Comparison of ENCODE assay signal across 10 cellular contexts in the genomic region with DNA sequence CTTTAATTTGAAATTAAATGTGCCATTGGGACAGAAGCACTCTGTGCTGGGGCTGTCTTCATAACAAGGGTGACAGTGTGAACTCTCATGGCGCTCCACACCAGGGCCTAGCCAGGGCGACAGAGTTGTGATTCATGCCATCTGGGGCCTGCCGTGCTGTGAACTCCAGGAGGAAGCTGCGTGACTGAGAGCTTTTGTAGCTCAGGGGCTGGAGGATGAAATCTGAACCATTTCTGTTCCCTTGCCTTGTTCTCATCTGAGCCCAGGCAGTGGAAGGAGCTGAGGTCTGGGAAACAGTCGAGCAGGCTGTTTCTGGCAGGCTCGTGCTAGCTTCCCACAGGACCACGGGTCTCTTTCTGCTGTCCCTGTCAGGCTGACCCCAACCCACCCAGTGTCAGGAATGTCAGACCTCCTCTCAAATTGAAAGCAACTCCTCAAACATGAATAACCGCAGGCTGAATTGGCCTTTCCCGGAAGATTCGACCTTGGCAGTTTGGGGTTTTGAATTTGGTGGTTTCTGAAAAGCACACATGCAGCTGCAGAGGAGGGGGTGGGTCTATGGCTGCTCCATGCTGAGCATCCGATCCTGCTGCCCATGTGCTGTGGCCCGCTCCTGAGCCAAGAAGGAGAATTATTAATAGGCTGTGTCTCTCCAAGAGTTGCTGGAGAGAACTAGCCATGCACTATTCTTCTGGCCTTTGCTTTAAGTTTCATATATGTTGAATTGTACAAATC.
DNase-seq lines count a peak whose midpoint lies in the region; ATAC-seq, FAIRE-seq and TF ChIP-seq lines count a peak whose summit lies in the region.
"Had no signal": no experiment of that assay in that cellular context is flagged by ENCODE, and none has a peak within 500 bp of the region (broad histone marks: within the 10 kb centered on the region; RNA-seq: fewer than 3 reads in every experiment).

No MANE protein-coding gene starts in this region.

- TF ChIP-seq EP300 in H1 (IDR thresholded peaks at IDR 0.05; ENCODE audit: borderline replicate concordance in 1 of 2, low read depth in 2 of 2, low read length in 2 of 2): no peak

- no peak overlapping the region for H3K4me2 ChIP-seq in H1 (ENCODE audit: insufficient read depth in 1 of 2, low read depth in 2 of 2, low read length in 2 of 2)

- ATAC-seq in Right ventricle myocardium inferior (peak; percentile 64), GM19467 (IDR thresholded peaks at IDR 0.05; ENCODE audit: unreplicated experiment) (no peak), GM18873 (IDR thresholded peaks at IDR 0.05; ENCODE audit: low FRiP score, unreplicated experiment) (no peak), GM18517 (IDR thresholded peaks at IDR 0.05; ENCODE audit: unreplicated experiment) (no peak)

- no peak overlapping the region for H3K23ac ChIP-seq in H1 (ENCODE audit: insufficient read length)

- TF ChIP-seq CTCF in H1 (IDR thresholded peaks at IDR 0.05; ENCODE audit: control extremely low read depth in 1 of 3, insufficient read depth in 1 of 3, low read depth in 1 of 3, low read length in 3 of 3): no peak

- no peak overlapping the region for H4K8ac ChIP-seq in H1 (ENCODE audit: extremely low read depth, insufficient read depth, low read length)

- no peak overlapping the region for H3K27ac ChIP-seq in H1 (ENCODE audit: low read depth, low read length)

- no peak overlapping the region for H3K4me3 ChIP-seq in H1 (ENCODE audit: extremely low read depth in 1 of 4, insufficient read depth in 2 of 4, low read depth in 3 of 4, low read length in 4 of 4)

- H2BK12ac ChIP-seq in H1 (ENCODE audit: low read depth, low read length): no peak overlapping the region

- no peak overlapping the region for H2BK5ac ChIP-seq in H1 (ENCODE audit: low read depth, low read length)

- WGBS in H1 (ENCODE audit: extremely low coverage in 1 of 2, insufficient coverage in 1 of 2, insufficient read length in 1 of 2, insufficient replicate concordance in 2 of 2, low coverage in 1 of 2, low lambda C conversion rate in 2 of 2, missing lambda C conversion rate in 1 of 2), 2 experiments: 89% methylated on average over 12 of the region's 12 CpGs; no CpG with 5 or more reads in 1 of the 2 experiments

- POLR2A ChIA-PET in H1 (lab: Charles Lee; ENCODE audit: partially characterized antibody): interaction anchor here (1.1 kb wide), 1 partner anchor 69 kb away, joined by 3 read pairs; the partner anchor contains the start of gene RPS23

- H3K14ac ChIP-seq in H1 (ENCODE audit: insufficient read length): no peak overlapping the region

- H3K4ac ChIP-seq in H1 (replicated peaks; ENCODE audit: insufficient read length, low read depth, low read length): no peak overlapping the region

- no peak overlapping the region for H2AK5ac ChIP-seq in H1 (ENCODE audit: low read depth, low read length)

- no peak overlapping the region for H3K18ac ChIP-seq in H1 (ENCODE audit: extremely low read depth, low read length)

- no peak overlapping the region for H4K91ac ChIP-seq in H1 (replicated peaks; ENCODE audit: insufficient read length, low read length)

- H3K23me2 ChIP-seq in H1 (ENCODE audit: low read depth, low read length): no peaks in the 10 kb centered on the region

- no peak for DNase-seq in Right ventricle myocardium inferior (ENCODE audit: missing footprints)
- DNase-seq in cardiac septum (ENCODE audit: low spot score): no peak
- no peak for DNase-seq in H1 (ENCODE audit: low read depth in 1 of 2, low spot score in 2 of 2)
- DNase-seq in midbrain (lab: John Stamatoyannopoulos, UW): peak; percentile 69
- DNase-seq in NCI-H1436 treated with DMSO at 0.1 percent for 48 hours (lab: John Stamatoyannopoulos, UW): no peak
- DNase-seq: Caco-2, OCI-M1 had no signal

- H3K4me1 ChIP-seq in H1 (replicated peaks in 1 of 4; ENCODE audit: control insufficient read depth in 3 of 4, insufficient read depth in 4 of 4, low read length in 3 of 4): no peaks in the 10 kb centered on the region
- H3K4me1 ChIP-seq: Caco-2 had no signal

- H2BK15ac ChIP-seq in H1 (ENCODE audit: low read length): no peak overlapping the region

- H3K9me3 ChIP-seq in H1 (ENCODE audit: insufficient read depth in 2 of 2, low read depth in 1 of 2, low read length in 1 of 2): no peaks in the 10 kb centered on the region
- H3K9me3 ChIP-seq: Caco-2 had no signal

- peak overlapping the region; percentile 49 for H2AFZ ChIP-seq in H1 (ENCODE audit: low read length)

- H3K79me2 ChIP-seq in H1 (ENCODE audit: control insufficient read depth in 1 of 2, insufficient read depth in 2 of 2, low read length in 2 of 2): no peaks in the 10 kb centered on the region

- H3K56ac ChIP-seq in H1 (replicated peaks; ENCODE audit: insufficient read length, low read depth, low read length): no peak overlapping the region

- no peaks in the 10 kb centered on the region for H3K27me3 ChIP-seq in H1 (replicated peaks in 1 of 4; ENCODE audit: control insufficient read depth in 3 of 4, extremely low read depth in 1 of 4, insufficient read depth in 3 of 4, low read length in 3 of 4)

- H3K79me1 ChIP-seq in H1 (ENCODE audit: low read depth, low read length): no peaks in the 10 kb centered on the region; the same call in 1 of the 2 replicates

- no peaks in the 10 kb centered on the region for H4K20me1 ChIP-seq in H1 (replicated peaks in 1 of 2; ENCODE audit: control insufficient read depth in 1 of 2, insufficient read depth in 2 of 2, low read length in 2 of 2)

- H3K9ac ChIP-seq in H1 (replicated peaks in 1 of 4; ENCODE audit: extremely low read depth in 1 of 4, low read depth in 3 of 4, low read length in 3 of 4): no peak overlapping the region

- intact Hi-C loops in Right ventricle myocardium inferior (cut with DNase I) (loop anchor here (5.0 kb wide), 1 partner anchor 35 kb away; no protein-coding TSS in a partner anchor), cardiac septum (cut with DNase I) (loop anchor here (5.0 to 10.0 kb wide), 2 partner anchors 35 to 757 kb away; no protein-coding TSS in a partner anchor)

- CTCF ChIA-PET in H1 (lab: Charles Lee; ENCODE audit: partially characterized antibody): interaction anchor here (0.6 to 12.2 kb wide), 9 partner anchors 11 to 1216 kb away, joined by 3 to 130 read pairs (median 3); no protein-coding TSS in a partner anchor

- H3K36me3 ChIP-seq in H1 (ENCODE audit: control insufficient read depth in 2 of 4, insufficient read depth in 4 of 4, low read length in 3 of 4): no peaks in the 10 kb centered on the region

- H2BK120ac ChIP-seq in H1 (replicated peaks; ENCODE audit: low read depth, low read length): no peak overlapping the region

- H4K5ac ChIP-seq in H1 (ENCODE audit: insufficient read length, low read depth, low read length): no peak overlapping the region

- no peak for TF ChIP-seq RAD21 in H1 (IDR thresholded peaks at IDR 0.05 in 1 of 2, conservative IDR thresholded peaks at IDR 0.05 in 1 of 2; ENCODE audit: low read depth in 2 of 2, low read length in 2 of 2)

- no peak for TF ChIP-seq POLR2A in H1 (IDR thresholded peaks at IDR 0.05; ENCODE audit: control extremely low read depth in 1 of 2, low read depth in 2 of 2, low read length in 2 of 2)

- no peak for FAIRE-seq in H1 (lab: Jason Lieb, UNC)

- no peak overlapping the region for H2BK20ac ChIP-seq in H1 (ENCODE audit: low read length)

TF ChIP-seq in H1, 55 proteins besides CTCF, POLR2A, EP300 and RAD21:
- TF ChIP-seq EGR1 (IDR thresholded peaks at IDR 0.05; ENCODE audit: borderline replicate concordance, low read depth, low read length) (no peak), TEAD4 (IDR thresholded peaks at IDR 0.05; ENCODE audit: low read depth, low read length) (no peak), SRF (IDR thresholded peaks at IDR 0.05; ENCODE audit: low read depth, low read length) (no peak), BRCA1 (IDR thresholded peaks at IDR 0.05; ENCODE audit: low read depth, low read length) (no peak), RXRA (IDR thresholded peaks at IDR 0.05; ENCODE audit: insufficient read depth, low read depth, low read length) (no peak)
- TF ChIP-seq, protein P1, sequence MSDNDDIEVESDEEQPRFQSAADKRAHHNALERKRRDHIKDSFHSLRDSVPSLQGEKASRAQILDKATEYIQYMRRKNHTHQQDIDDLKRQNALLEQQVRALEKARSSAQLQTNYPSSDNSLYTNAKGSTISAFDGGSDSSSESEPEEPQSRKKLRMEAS (IDR thresholded peaks at IDR 0.05): no peak
TF ChIP-seq in H1: peak in this region for 0.
